19 cellular contexts compared by ENCODE assay signal in genomic region chr10:106991084-106991483, GRCh38.
DNase-seq lines count a peak whose midpoint lies in the region; FAIRE-seq and TF ChIP-seq lines count a peak whose summit lies in the region.
"Had no signal": no experiment of that assay in that cellular context is flagged by ENCODE, and none has a peak within 500 bp of the region (broad histone marks: within the 10 kb centered on the region; RNA-seq: fewer than 3 reads in every experiment).

No MANE protein-coding gene starts in this region.

- H3K27ac ChIP-seq in tibial nerve: peak overlapping the region in 1 of 4 donors; percentile 32

- no peak overlapping the region for H3K4me3 ChIP-seq in tibial nerve
- H3K4me3 ChIP-seq: GM12878, HAP-1 had no signal

- DNase-seq in CD1c-positive myeloid dendritic cell (ENCODE audit: extremely low spot score) (peak; percentile 61), MV-4-11 (lab: John Stamatoyannopoulos, UW) (peak; percentile 57), left kidney (ENCODE audit: low read depth, low spot score) (peak; percentile 22), NCI-H82 treated with DMSO at 0.1 percent for 48 hours (lab: John Stamatoyannopoulos, UW; ENCODE audit: unreplicated experiment) (no peak), D721Med (ENCODE audit: insufficient read length, low spot score) (no peak), tibial nerve (ENCODE audit: low spot score in 2 of 2) (no peak)
- DNase-seq in activated CD4-positive, CD25-positive, alpha-beta regulatory T cell treated with anti-CD3 and anti-CD28 coated beads, Interleukin-2, amount 50 U/mL, for 72 hours: no peak
- DNase-seq: Calu3; CD4-positive, alpha-beta memory T cell; COR-L47; DMS153; DND-41; GOT3; HFFc6 had no signal

- no peaks in the 10 kb centered on the region for H3K4me1 ChIP-seq in tibial nerve
- H3K4me1 ChIP-seq: HAP-1 had no signal

- no peak for TF ChIP-seq POLR2A in tibial nerve (IDR thresholded peaks at IDR 0.05)

- 63 to 69% methylated on average over 4 of the region's 4 CpGs for WGBS in tibial nerve, 2 donors

- H3K36me3 ChIP-seq in tibial nerve: no peaks in the 10 kb centered on the region
- H3K36me3 ChIP-seq: HAP-1 had no signal

- no peak for FAIRE-seq in D721Med (lab: Jason Lieb, UNC)
- FAIRE-seq: G401.6, GM12878, GM19239, H54 had no signal

- no peak for TF ChIP-seq EP300 in tibial nerve (IDR thresholded peaks at IDR 0.05)

- no peaks in the 10 kb centered on the region for H3K9me3 ChIP-seq in tibial nerve
- H3K9me3 ChIP-seq: HAP-1 had no signal

- no peak for TF ChIP-seq CTCF in D721Med (IDR thresholded peaks at IDR 0.05; ENCODE audit: insufficient read depth, missing control alignments)
- TF ChIP-seq CTCF in tibial nerve (IDR thresholded peaks at IDR 0.05): no peak

- no peaks in the 10 kb centered on the region for H3K27me3 ChIP-seq in tibial nerve

Comparison
In these comparisons a context has a peak if more than half of its experiments do, and no peak if none do; other contexts are left out.
1. DNase-seq: peak in CD1c-positive myeloid dendritic cell (single experiment), MV-4-11 (single experiment) and left kidney (single experiment); none in NCI-H82 treated with DMSO at 0.1 percent for 48 hours (single experiment), activated CD4-positive, CD25-positive, alpha-beta regulatory T cell treated with anti-CD3 and anti-CD28 coated beads, Interleukin-2, amount 50 U/mL, for 72 hours (single experiment), D721Med (single experiment) and tibial nerve (0 of 2).